20 cellular contexts compared by ENCODE assay signal in the genomic region with DNA sequence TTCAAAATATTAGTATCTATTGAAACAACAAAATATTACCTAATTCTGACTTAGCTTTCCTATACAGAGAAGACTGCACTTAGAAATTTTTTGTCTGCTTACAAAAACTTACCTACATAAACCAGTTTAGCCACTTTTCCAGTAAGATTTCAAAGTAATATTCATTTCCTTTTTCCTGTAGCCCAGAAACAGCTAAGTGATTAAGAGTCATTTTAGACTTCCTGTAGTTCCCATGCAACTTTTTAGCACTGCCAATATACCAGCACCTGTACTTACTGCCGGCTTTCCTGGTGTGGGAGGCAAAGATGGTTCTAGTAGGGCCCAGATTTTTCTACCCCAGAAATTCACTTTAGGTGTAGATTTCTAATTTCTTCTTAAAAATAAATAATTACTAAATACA. TPM values are rescaled to one million over a fixed set of nuclear protein-coding genes. Genes with fewer than 3 reads are reported as not detected.
DNase-seq lines count a peak whose midpoint lies in the region; ATAC-seq, FAIRE-seq and TF ChIP-seq lines count a peak whose summit lies in the region.
"Had no signal": no experiment of that assay in that cellular context is flagged by ENCODE, and none has a peak within 500 bp of the region (broad histone marks: within the 10 kb centered on the region; RNA-seq: fewer than 3 reads in every experiment).

No MANE protein-coding gene starts in this region.

- H3K9ac ChIP-seq in keratinocyte (ENCODE audit: control insufficient read depth, extremely low read depth, insufficient read depth, low read length), result no peak overlapping the region
- H3K9ac ChIP-seq: KMS-11 had no signal

- H3K36me3 ChIP-seq in keratinocyte (ENCODE audit: control insufficient read depth in 2 of 2, extremely low read depth in 1 of 2, insufficient read depth in 2 of 2, low read length in 2 of 2), result peaks cover 4 to 7% of the 10 kb centered on the region in 2 experiments
- H3K36me3 ChIP-seq in upper lobe of left lung, result peaks cover 9 to 73% (median 43%) of the 10 kb centered on the region in 4 donors

- peak overlapping the region; percentile 27 for H3K4me2 ChIP-seq in keratinocyte (ENCODE audit: control insufficient read depth, extremely low read depth, insufficient read depth, low read depth, low read length)
- H3K4me2 ChIP-seq: KMS-11 had no signal

- H3K27me3 Mint-ChIP-seq in activated CD4-positive, alpha-beta memory T cell treated with anti-CD3 and anti-CD28 coated beads for 36 hours, result no peaks in the 10 kb centered on the region
- no peaks in the 10 kb centered on the region for H3K27me3 Mint-ChIP-seq in activated CD4-positive, alpha-beta memory T cell treated with anti-CD3 and anti-CD28 coated beads, Interleukin-2, amount 10 ng/mL, durations not matched to agents 7 days and 5 days
- H3K27me3 Mint-ChIP-seq: activated T-helper 17 cell treated with anti-CD3 and anti-CD28 coated beads, Interleukin-2, amount 50 U/mL, for 72 hours; central memory CD8-positive, alpha-beta T cell; naive B cell; T-cell had no signal

- no peak overlapping the region for H3K4me3 Mint-ChIP-seq in activated CD4-positive, alpha-beta memory T cell treated with anti-CD3 and anti-CD28 coated beads for 36 hours
- H3K4me3 Mint-ChIP-seq in activated CD4-positive, alpha-beta memory T cell treated with anti-CD3 and anti-CD28 coated beads, Interleukin-2, amount 10 ng/mL, durations not matched to agents 7 days and 5 days, result no peak overlapping the region
- H3K4me3 Mint-ChIP-seq: activated T-helper 17 cell treated with anti-CD3 and anti-CD28 coated beads, Interleukin-2, amount 50 U/mL, for 72 hours; CD14-positive monocyte; central memory CD8-positive, alpha-beta T cell; H9; naive B cell; T-cell had no signal

- no peaks in the 10 kb centered on the region for H4K20me1 ChIP-seq in keratinocyte (ENCODE audit: control insufficient read depth, extremely low read depth, insufficient read depth, low read length)

- peak overlapping the region; percentile 6 for H3K27ac Mint-ChIP-seq in activated CD4-positive, alpha-beta memory T cell treated with anti-CD3 and anti-CD28 coated beads for 36 hours
- H3K27ac Mint-ChIP-seq in activated CD4-positive, alpha-beta memory T cell treated with anti-CD3 and anti-CD28 coated beads, Interleukin-2, amount 10 ng/mL, durations not matched to agents 7 days and 5 days, result no peak overlapping the region
- H3K27ac Mint-ChIP-seq: activated T-helper 17 cell treated with anti-CD3 and anti-CD28 coated beads, Interleukin-2, amount 50 U/mL, for 72 hours; H9 had no signal

- H3K9me3 Mint-ChIP-seq in activated CD4-positive, alpha-beta memory T cell treated with anti-CD3 and anti-CD28 coated beads for 36 hours, result no peaks in the 10 kb centered on the region
- H3K9me3 Mint-ChIP-seq in activated CD4-positive, alpha-beta memory T cell treated with anti-CD3 and anti-CD28 coated beads, Interleukin-2, amount 10 ng/mL, durations not matched to agents 7 days and 5 days, result no peaks in the 10 kb centered on the region
- H3K9me3 Mint-ChIP-seq: activated T-helper 17 cell treated with anti-CD3 and anti-CD28 coated beads, Interleukin-2, amount 50 U/mL, for 72 hours; CD14-positive monocyte; central memory CD8-positive, alpha-beta T cell; H9; naive B cell; T-cell had no signal

- peaks cover 20% of the 10 kb centered on the region for H3K36me3 Mint-ChIP-seq in activated CD4-positive, alpha-beta memory T cell treated with anti-CD3 and anti-CD28 coated beads for 36 hours
- H3K36me3 Mint-ChIP-seq in activated CD4-positive, alpha-beta memory T cell treated with anti-CD3 and anti-CD28 coated beads, Interleukin-2, amount 10 ng/mL, durations not matched to agents 7 days and 5 days (ENCODE audit: low read depth), result peaks cover 37% of the 10 kb centered on the region

- no peaks in the 10 kb centered on the region for H3K9me1 ChIP-seq in keratinocyte (ENCODE audit: control insufficient read depth, extremely low read depth, insufficient read depth, low read length)

- 25 to 31% methylated on average over 1 of the region's 1 CpG for WGBS in upper lobe of left lung, 2 donors

- CTCF ChIA-PET in activated CD4-positive, alpha-beta memory T cell treated with anti-CD3 and anti-CD28 coated beads for 36 hours (lab: Charles Lee), result interaction anchor here (0.7 kb wide), 1 partner anchor 109 kb away, joined by 3 read pairs; no protein-coding TSS in a partner anchor
- CTCF ChIA-PET in activated CD4-positive, alpha-beta memory T cell treated with anti-CD3 and anti-CD28 coated beads, Interleukin-2, amount 10 ng/mL, durations not matched to agents 7 days and 5 days (lab: Charles Lee), result no interaction called here

- peaks cover 15% of the 10 kb centered on the region for H3K79me2 ChIP-seq in keratinocyte (ENCODE audit: control insufficient read depth, insufficient read depth, low read length)

- H2AFZ ChIP-seq in keratinocyte (ENCODE audit: control insufficient read depth, low read length), result no peak overlapping the region

- H3K4me3 ChIP-seq in keratinocyte (ENCODE audit: control insufficient read depth in 2 of 3, extremely low read depth in 1 of 3, insufficient read depth in 2 of 3, low read depth in 1 of 3, low read length in 3 of 3) (no peak overlapping the region), upper lobe of left lung (no peak overlapping the region)
- H3K4me3 ChIP-seq: left ventricle myocardium inferior had no signal

- ATAC-seq in upper lobe of left lung (ENCODE audit: low FRiP score in 2 of 2), result no peak
- ATAC-seq in GM19035 (IDR thresholded peaks at IDR 0.05; ENCODE audit: unreplicated experiment), result no peak
- ATAC-seq: activated T-helper 17 cell treated with anti-CD3 and anti-CD28 coated beads, Interleukin-2, amount 50 U/mL, for 72 hours; T-cell had no signal

- intact Hi-C loops in activated CD4-positive, alpha-beta memory T cell treated with anti-CD3 and anti-CD28 coated beads for 36 hours (cut with micrococcal nuclease), result no loop called here

- H3K9me3 ChIP-seq in keratinocyte (ENCODE audit: control insufficient read depth, low read depth, low read length), result no peaks in the 10 kb centered on the region
- H3K9me3 ChIP-seq in upper lobe of left lung, result no peaks in the 10 kb centered on the region
- H3K9me3 ChIP-seq: left ventricle myocardium inferior had no signal

- H3K27ac ChIP-seq in VCaP, result peak overlapping the region; percentile 83
- peak overlapping the region; percentile 40 for H3K27ac ChIP-seq in keratinocyte (ENCODE audit: control insufficient read depth, insufficient read depth, low read length)
- H3K27ac ChIP-seq in upper lobe of left lung, result peak overlapping the region in 3 of 4 donors; percentile 22 to 63 (median 41)
- H3K27ac ChIP-seq: KMS-11, left ventricle myocardium inferior had no signal

- peaks cover 3% of the 10 kb centered on the region for H3K4me1 Mint-ChIP-seq in activated CD4-positive, alpha-beta memory T cell treated with anti-CD3 and anti-CD28 coated beads for 36 hours (ENCODE audit: low read depth)
- peaks cover 5% of the 10 kb centered on the region for H3K4me1 Mint-ChIP-seq in activated CD4-positive, alpha-beta memory T cell treated with anti-CD3 and anti-CD28 coated beads, Interleukin-2, amount 10 ng/mL, durations not matched to agents 7 days and 5 days
- H3K4me1 Mint-ChIP-seq: activated T-helper 17 cell treated with anti-CD3 and anti-CD28 coated beads, Interleukin-2, amount 50 U/mL, for 72 hours; central memory CD8-positive, alpha-beta T cell had no signal

- no peak for DNase-seq in activated CD4-positive, alpha-beta memory T cell treated with anti-CD3 and anti-CD28 coated beads for 36 hours
- no peak for DNase-seq in activated CD4-positive, alpha-beta memory T cell treated with anti-CD3 and anti-CD28 coated beads, Interleukin-2, amount 10 ng/mL, durations not matched to agents 7 days and 5 days
- DNase-seq in keratinocyte (ENCODE audit: low read depth, low spot score), result no peak
- DNase-seq in upper lobe of left lung, result no peak
- DNase-seq in kidney glomerular epithelial cell (lab: John Stamatoyannopoulos, UW), result no peak
- DNase-seq in OCI-M2 (lab: John Stamatoyannopoulos, UW; ENCODE audit: unreplicated experiment), result no peak
- DNase-seq: effector memory CD4-positive, alpha-beta T cell; H9; left ventricle myocardium inferior; naive B cell; RPMI8226; small intestine; stimulated activated CD4-positive, alpha-beta T cell treated with anti-CD3 and anti-CD28 coated beads, Interleukin-4, amount 100 ng/mL, for 24 hours; T-cell had no signal

- TF ChIP-seq CTCF in VCaP (conservative IDR thresholded peaks at IDR 0.05) (no peak), keratinocyte (optimal IDR thresholded peaks at IDR 0.05 in 1 of 3, IDR thresholded peaks at IDR 0.05 in 1 of 3, conservative IDR thresholded peaks at IDR 0.05 in 1 of 3; ENCODE audit: extremely low read depth in 1 of 3, insufficient read depth in 2 of 3, low read length in 3 of 3) (no peak), upper lobe of left lung (IDR thresholded peaks at IDR 0.05) (no peak)

- no peak for TF ChIP-seq POLR2A in upper lobe of left lung (IDR thresholded peaks at IDR 0.05)

- no peak for FAIRE-seq in keratinocyte (lab: Jason Lieb, UNC)
- FAIRE-seq: small intestine had no signal

- H3K4me1 ChIP-seq in keratinocyte (ENCODE audit: control insufficient read depth, extremely low read depth, insufficient read depth, low read length) (peaks cover 34% of the 10 kb centered on the region), upper lobe of left lung (peaks cover 6 to 17% (median 10%) of the 10 kb centered on the region in 4 donors)

- no peak for TF ChIP-seq EP300 in upper lobe of left lung (IDR thresholded peaks at IDR 0.05)

- POLR2A ChIA-PET in activated CD4-positive, alpha-beta memory T cell treated with anti-CD3 and anti-CD28 coated beads for 36 hours (lab: Charles Lee), result interaction anchor here (0.7 kb wide), 1 partner anchor 21 kb away, joined by 3 read pairs; no protein-coding TSS in a partner anchor
- POLR2A ChIA-PET in activated CD4-positive, alpha-beta memory T cell treated with anti-CD3 and anti-CD28 coated beads, Interleukin-2, amount 10 ng/mL, durations not matched to agents 7 days and 5 days (lab: Charles Lee), result no interaction called here

- dilution Hi-C loops in keratinocyte (cut with MboI; ENCODE audit: extremely low pct_ligation_motif_present, low sequenced_read_pairs), result no loop called here

- H3K27me3 ChIP-seq in keratinocyte (ENCODE audit: control insufficient read depth, extremely low read depth, insufficient read depth, low read length), result no peaks in the 10 kb centered on the region
- no peaks in the 10 kb centered on the region for H3K27me3 ChIP-seq in upper lobe of left lung

RNA-seq across cellular contexts. Expression of a gene that starts 21.8 kb away (rescaled TPM):
- 10 to 100 TPM; 46.6 to 50.1 TPM for total RNA-seq in activated CD4-positive, alpha-beta memory T cell treated with anti-CD3 and anti-CD28 coated beads for 36 hours
- 10 to 100 TPM; 71.8 to 74.0 TPM for total RNA-seq in activated CD4-positive, alpha-beta memory T cell treated with anti-CD3 and anti-CD28 coated beads, Interleukin-2, amount 10 ng/mL, durations not matched to agents 7 days and 5 days
- polyA plus RNA-seq in keratinocyte, result 56.8 to 88.6 TPM (median 62.8 TPM) in 3 replicates
- polyA plus RNA-seq in keratinocyte (2011; ENCODE audit: low read depth), result 64.9 TPM
- 42.7 and 84.9 TPM in 2 replicates for polyA plus RNA-seq in keratinocyte (2011; cell fraction: cytosol; rRNA removed)
- polyA plus RNA-seq in keratinocyte (2011; cell fraction: nucleus; rRNA removed), result 64.1 and 77.8 TPM in 2 replicates
- 32.6 and 58.1 TPM in 2 replicates for polyA plus RNA-seq in keratinocyte (2012; ENCODE audit: low replicate concordance)
- 31.4 to 54.9 TPM (median 37.2 TPM) in 3 replicates for polyA minus RNA-seq in keratinocyte
- polyA minus RNA-seq in keratinocyte (2011; cell fraction: cytosol; rRNA and poly(A)+ RNA removed), result 22.1 TPM
- 31.4 and 83.2 TPM in 2 replicates for polyA minus RNA-seq in keratinocyte (2011; cell fraction: nucleus; rRNA and poly(A)+ RNA removed)
- total RNA-seq in upper lobe of left lung, result 100 to 1,000 TPM in 2 of 6 donors, 10 to 100 TPM in 4; 47.4 to 122 (median 85.1) TPM
